In the genomic region with DNA sequence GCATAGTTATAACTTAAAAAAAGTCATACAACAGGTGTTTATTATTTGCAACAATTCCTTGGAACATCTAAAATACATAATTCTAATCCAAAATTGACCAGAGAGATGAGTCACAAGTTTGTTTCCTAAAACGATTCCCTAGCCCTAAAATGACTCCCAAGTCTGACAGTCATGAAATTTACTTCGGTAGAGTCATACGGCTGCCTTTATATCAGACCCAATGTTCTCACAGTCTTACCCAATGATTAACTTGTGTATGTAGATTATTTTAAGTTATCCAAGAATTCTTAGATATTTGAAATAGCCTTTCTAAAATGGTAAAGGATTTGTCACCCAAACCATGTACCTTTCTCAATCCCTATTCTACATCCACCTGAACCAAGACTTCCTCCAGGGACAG, we compare ENCODE assay signal across 16 cellular contexts.
"Had no signal": no experiment of that assay in that cellular context is flagged by ENCODE, and none has a peak within 500 bp of the region (broad histone marks: within the 10 kb centered on the region; RNA-seq: fewer than 3 reads in every experiment).

No MANE protein-coding gene starts in this region.

- H3K4me3 ChIP-seq: K562, SJSA1, SK-N-MC had no signal

- H3K4me1 Mint-ChIP-seq: IgD-negative memory B cell had no signal

- H3K4me1 ChIP-seq: SJSA1 had no signal

- H3K36me3 ChIP-seq: SJSA1 had no signal

- H3K4me3 Mint-ChIP-seq: IgD-negative memory B cell had no signal

- H3K27ac ChIP-seq: KMS-11, SJSA1, SK-N-MC had no signal

- H3K9ac ChIP-seq: KMS-11 had no signal

- H3K4me2 ChIP-seq: KMS-11 had no signal

- H3K27me3 ChIP-seq: SJSA1 had no signal

- ATAC-seq: K562 had no signal

- H3K9me3 ChIP-seq: SJSA1 had no signal

- DNase-seq: Kasumi-1, MM.1S, NCI-H1436, NCI-H1694, NCI-H187 treated with DMSO at 0.1 percent for 48 hours, NCI-H524 treated with DMSO at 0.1 percent for 48 hours, NCI-H69, NCI-H774, Right ventricle myocardium superior, RPMI8226, SIG-M5 had no signal

- H3K27ac Mint-ChIP-seq: IgD-negative memory B cell had no signal
